In the genomic region with DNA sequence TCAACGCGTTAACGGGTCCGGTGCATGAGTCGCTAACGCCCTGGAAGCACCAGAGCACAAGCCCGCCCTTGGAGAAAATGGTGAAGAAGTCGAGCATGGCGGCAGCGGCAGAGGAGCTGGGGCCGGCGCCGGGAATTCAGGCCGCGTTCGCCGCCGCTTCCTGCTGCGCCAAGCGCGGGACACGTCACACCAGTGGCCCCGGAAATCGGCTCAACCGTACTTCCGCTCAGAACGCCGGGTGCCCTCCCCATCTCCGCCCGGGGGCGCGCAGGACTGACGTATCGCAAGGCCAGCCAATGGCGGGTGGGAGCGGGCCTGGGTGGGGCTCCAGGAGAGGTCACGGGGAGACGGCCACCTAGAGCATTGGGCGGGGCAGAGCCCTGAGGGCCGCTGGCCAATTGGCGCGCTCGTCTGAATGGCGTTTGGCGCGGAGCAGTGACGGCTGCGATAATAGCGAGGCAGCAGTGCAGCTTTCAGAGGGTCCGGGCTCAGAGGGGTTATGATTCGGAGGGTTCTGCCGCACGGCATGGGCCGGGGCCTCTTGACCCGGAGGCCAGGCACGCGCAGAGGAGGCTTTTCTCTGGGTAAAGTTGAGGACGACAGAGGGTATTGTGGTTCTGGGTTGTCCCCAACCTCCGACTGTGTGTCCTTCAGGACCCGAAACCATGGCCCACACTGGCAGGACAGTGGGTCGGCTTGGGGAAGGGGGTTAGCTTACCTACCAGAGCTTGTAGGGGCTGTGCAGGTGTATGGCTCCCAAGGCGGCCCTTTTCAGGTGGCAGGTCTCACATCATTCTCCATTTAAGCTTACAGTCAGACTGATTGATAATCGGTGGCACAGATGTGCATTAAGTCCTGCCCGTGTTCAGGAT, we compare ENCODE assay signal across 8 cellular contexts. TPM values are rescaled to one million over a fixed set of nuclear protein-coding genes. Genes with fewer than 3 reads are reported as not detected.
A peak's percentile ranks its signal among the peaks of the same experiment; 100 is the strongest.
DNase-seq lines count a peak whose midpoint lies in the region; ATAC-seq, FAIRE-seq and TF ChIP-seq lines count a peak whose summit lies in the region.

A gene (plus strand): TSS at position 447 of the 872 bp plus-strand sequence. CDS start 53 bp downstream, at position 500.
A gene with protein sequence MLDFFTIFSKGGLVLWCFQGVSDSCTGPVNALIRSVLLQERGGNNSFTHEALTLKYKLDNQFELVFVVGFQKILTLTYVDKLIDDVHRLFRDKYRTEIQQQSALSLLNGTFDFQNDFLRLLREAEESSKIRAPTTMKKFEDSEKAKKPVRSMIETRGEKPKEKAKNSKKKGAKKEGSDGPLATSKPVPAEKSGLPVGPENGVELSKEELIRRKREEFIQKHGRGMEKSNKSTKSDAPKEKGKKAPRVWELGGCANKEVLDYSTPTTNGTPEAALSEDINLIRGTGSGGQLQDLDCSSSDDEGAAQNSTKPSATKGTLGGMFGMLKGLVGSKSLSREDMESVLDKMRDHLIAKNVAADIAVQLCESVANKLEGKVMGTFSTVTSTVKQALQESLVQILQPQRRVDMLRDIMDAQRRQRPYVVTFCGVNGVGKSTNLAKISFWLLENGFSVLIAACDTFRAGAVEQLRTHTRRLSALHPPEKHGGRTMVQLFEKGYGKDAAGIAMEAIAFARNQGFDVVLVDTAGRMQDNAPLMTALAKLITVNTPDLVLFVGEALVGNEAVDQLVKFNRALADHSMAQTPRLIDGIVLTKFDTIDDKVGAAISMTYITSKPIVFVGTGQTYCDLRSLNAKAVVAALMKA (minus strand): TSS at position 188 of the 872 bp plus-strand sequence. CDS start 91 bp downstream, at position 97.

- peaks cover 18% of the 10 kb centered on the region for H3K4me1 Mint-ChIP-seq in CD14-positive monocyte

- no peaks in the 10 kb centered on the region for H3K9me3 Mint-ChIP-seq in CD14-positive monocyte

- WGBS in HepG2 (ENCODE audit: low lambda C conversion rate), result 1% methylated on average over 21 of the region's 64 CpGs

- DNase-seq in CD14-positive monocyte (ENCODE audit: low spot score), result peak; percentile 100
- peak; percentile 99 for DNase-seq in NCI-H82 (lab: John Stamatoyannopoulos, UW)
- peak; percentile 99 to 100 for DNase-seq in activated CD4-positive, alpha-beta T cell treated with anti-CD3 and anti-CD28 coated beads, Interleukin-2, amount 50 U/mL, for 48 hours
- DNase-seq in dermis blood vessel endothelial cell, result peak; percentile 99
- peak; percentile 96 for DNase-seq in HepG2 (ENCODE audit: low spot score)
- DNase-seq in stimulated activated CD4-positive, alpha-beta T cell treated with anti-CD3 and anti-CD28 coated beads, Interleukin-4, amount 100 ng/mL, for 1 hour, result peak; percentile 100

- H3K4me2 ChIP-seq in HepG2 (ENCODE audit: low read depth, low read length), result peak within 1 kb of the TSS; percentile 87

- H3K79me2 ChIP-seq in HepG2 (ENCODE audit: insufficient read depth, low read length), result peaks cover 38% of the 10 kb centered on the region

- H3K4me1 ChIP-seq in HepG2 (ENCODE audit: insufficient read depth, low read length), result peaks cover 35% of the 10 kb centered on the region

- H3K36me3 Mint-ChIP-seq in CD14-positive monocyte, result peaks cover 52 to 54% of the 10 kb centered on the region in 2 donors

- peak within 1 kb of the TSS; percentile 97 to 98 (median 97) for H3K27ac Mint-ChIP-seq in CD14-positive monocyte

- intact Hi-C loops in CD14-positive monocyte (cut with micrococcal nuclease) (loop anchor here (2.0 to 5.0 kb wide), 3 partner anchors 57 to 677 kb away; a partner anchor contains a TSS), HepG2 (cut with micrococcal nuclease; ENCODE audit: unreplicated experiment) (loop anchor here (2.0 kb wide), 2 partner anchors 14 to 58 kb away; a partner anchor contains a TSS)

- POLR2A ChIA-PET in HepG2 (lab: Yijun Ruan, JAX), result interaction anchor here (0.6 to 2.0 kb wide), 12 partner anchors 9 to 677 kb away, joined by 3 to 19 read pairs (median 4); a partner anchor contains a TSS

- no peaks in the 10 kb centered on the region; a peak in 1 of 5 replicates for H3K27me3 ChIP-seq in HepG2 (ENCODE audit: control insufficient read depth in 1 of 2, insufficient read depth in 2 of 2, low read length in 2 of 2)

- TF ChIP-seq RAD21 in HepG2 (CRISPR knock-in tag; IDR thresholded peaks at IDR 0.05), result no peak

- no peak for TF ChIP-seq CTCF in CD14-positive monocyte (IDR thresholded peaks at IDR 0.05)
- TF ChIP-seq CTCF in HepG2 (CRISPR knock-in tag; IDR thresholded peaks at IDR 0.05), result no peak

- no peaks in the 10 kb centered on the region for H3K27me3 Mint-ChIP-seq in CD14-positive monocyte (ENCODE audit: low read depth in 3 of 3)

- peak within 1 kb of the TSS; percentile 94 for H3K27ac ChIP-seq in HepG2 (ENCODE audit: extremely low read length, insufficient read depth, low read length)

- H3K4me3 ChIP-seq in HepG2 (replicated peaks in 1 of 3; ENCODE audit: insufficient read depth in 1 of 3, low read depth in 2 of 3, low read length in 3 of 3), result peak within 1 kb of the TSS; percentile 93 to 100 (median 99)

- TF ChIP-seq EP300 in HepG2 (IDR thresholded peaks at IDR 0.05; ENCODE audit: low read depth in 2 of 2, low read length in 2 of 2) (peak in 1 of 2 experiments; percentile 46; a peak in 1 of 4 replicates), HepG2 (CRISPR knock-in tag; IDR thresholded peaks at IDR 0.05; ENCODE audit: borderline replicate concordance) (no peak)

- in situ Hi-C loops in HepG2 (cut with HindIII; ENCODE audit: extremely low pct_ligation_motif_present, low pct_unique_long_range_greater_than_20kb), result no loop called here

- H2AFZ ChIP-seq in HepG2 (ENCODE audit: low read length), result no peak within 1 kb of the TSS

- TF ChIP-seq POLR2A in HepG2 (IDR thresholded peaks at IDR 0.05; ENCODE audit: insufficient read depth in 1 of 2, low read depth in 2 of 2, low read length in 2 of 2), result peak; percentile 81 to 86

- peak; percentile 76 for FAIRE-seq in HepG2 (lab: Jason Lieb, UNC)

- H3K9ac ChIP-seq in HepG2 (ENCODE audit: insufficient read depth, low read depth, low read length), result peak within 1 kb of the TSS; percentile 99

- no peaks in the 10 kb centered on the region for H3K9me3 ChIP-seq in HepG2 (ENCODE audit: low read length)

- TSS peak; percentile 81 for BruUV-seq in HepG2 (replicated peaks; lab: Mats Ljungman, UMichigan)

- no peaks in the 10 kb centered on the region for H4K20me1 ChIP-seq in HepG2 (ENCODE audit: insufficient read depth, low read length)

- CTCF ChIA-PET in HepG2 (lab: Yijun Ruan, JAX; ENCODE audit: low intra/inter-chr PET ratio, low total read pairs), result no interaction called here

- ATAC-seq in GM19397 (IDR thresholded peaks at IDR 0.05; ENCODE audit: unreplicated experiment) (peak; percentile 99), HG03571 (IDR thresholded peaks at IDR 0.05; ENCODE audit: unreplicated experiment) (peak; percentile 99), HepG2 (peak; percentile 96)

- H3K4me3 Mint-ChIP-seq in CD14-positive monocyte, result peak within 1 kb of the TSS; percentile 94 to 95

- H3K36me3 ChIP-seq in HepG2 (replicated peaks in 1 of 2; ENCODE audit: control insufficient read depth in 1 of 2, insufficient read depth in 2 of 2, low read length in 2 of 2), result peaks cover 33 to 53% of the 10 kb centered on the region in 2 experiments

RNA-seq across cellular contexts. Expression of the first gene that starts in this region (rescaled TPM):
- 10 to 100 TPM; 15.2 to 15.4 TPM for polyA plus RNA-seq in CD14-positive monocyte
- 11.2 and 17.5 TPM in 2 replicates for total RNA-seq in dermis blood vessel endothelial cell
- total RNA-seq in HepG2 (2016; rRNA removed; fragmentation: Illumina TruSeq; extraction: Trizol), result 42.9 and 50.2 TPM in 2 replicates
- 13.0 and 13.3 TPM in 2 replicates for total RNA-seq in HepG2 (2016; cell fraction: cytosol; rRNA removed; fragmentation: Illumina TruSeq; extraction: Trizol; ENCODE audit: low read depth)
- total RNA-seq in HepG2 (2016; cell fraction: insoluble cytoplasmic fraction; rRNA removed; fragmentation: Illumina TruSeq; extraction: Trizol), result 43.9 and 49.5 TPM in 2 replicates
- 16.4 and 18.0 TPM in 2 replicates for total RNA-seq in HepG2 (2016; cell fraction: membrane; rRNA removed; fragmentation: Illumina TruSeq; extraction: Trizol)
- total RNA-seq in HepG2 (2016; cell fraction: nucleus; rRNA removed; fragmentation: Illumina TruSeq; extraction: Trizol), result 32.4 TPM in 2 replicates
- polyA plus RNA-seq in HepG2 (2011; rRNA removed), result 24.7 and 29.6 TPM in 2 replicates
- polyA plus RNA-seq in HepG2 (2011; cell fraction: cytosol; rRNA removed), result 24.1 and 38.8 TPM in 2 replicates
- polyA plus RNA-seq in HepG2 (2011; cell fraction: nucleus; rRNA removed), result 39.3 and 48.4 TPM in 2 replicates
- 15.5 and 27.9 TPM in 2 replicates for polyA plus RNA-seq in HepG2 (2012)
- 6.7 and 7.3 TPM in 2 replicates for polyA plus RNA-seq in HepG2 (2016; cell fraction: cytosol; fragmentation: Illumina TruSeq; extraction: Trizol; ENCODE audit: low read depth)
- polyA plus RNA-seq in HepG2 (2016; cell fraction: insoluble cytoplasmic fraction; fragmentation: Illumina TruSeq; extraction: Trizol; ENCODE audit: low read depth), result 49.1 and 50.0 TPM in 2 replicates
- 8.9 and 10.8 TPM in 2 replicates for polyA plus RNA-seq in HepG2 (2016; cell fraction: membrane; fragmentation: Illumina TruSeq; extraction: Trizol; ENCODE audit: low read depth)
- polyA plus RNA-seq in HepG2 (2016; cell fraction: nucleus; fragmentation: Illumina TruSeq; extraction: Trizol; ENCODE audit: insufficient read depth, low read depth), result 95.9 and 96.9 TPM in 2 replicates
- polyA minus RNA-seq in HepG2 (2011; rRNA and poly(A)+ RNA removed; ENCODE audit: low replicate concordance), result 40.2 and 50.7 TPM in 2 replicates
- polyA minus RNA-seq in HepG2 (2011; cell fraction: cytosol; rRNA and poly(A)+ RNA removed), result 9.2 and 9.8 TPM in 2 replicates
- 22.1 and 23.8 TPM in 2 replicates for polyA minus RNA-seq in HepG2 (2011; cell fraction: nucleus; rRNA and poly(A)+ RNA removed)

RNA-seq across cellular contexts. Expression of the second gene that starts in this region (rescaled TPM):
- 10 to 100 TPM; 68.7 to 87.6 TPM for polyA plus RNA-seq in CD14-positive monocyte
- 43.9 and 85.5 TPM in 2 replicates for total RNA-seq in dermis blood vessel endothelial cell
- total RNA-seq in HepG2 (2016; rRNA removed; fragmentation: Illumina TruSeq; extraction: Trizol), result 16.4 and 27.7 TPM in 2 replicates
- total RNA-seq in HepG2 (2016; cell fraction: cytosol; rRNA removed; fragmentation: Illumina TruSeq; extraction: Trizol; ENCODE audit: low read depth), result 2.7 and 3.2 TPM in 2 replicates
- total RNA-seq in HepG2 (2016; cell fraction: insoluble cytoplasmic fraction; rRNA removed; fragmentation: Illumina TruSeq; extraction: Trizol), result 14.6 and 27.3 TPM in 2 replicates
- 8.0 and 10.6 TPM in 2 replicates for total RNA-seq in HepG2 (2016; cell fraction: membrane; rRNA removed; fragmentation: Illumina TruSeq; extraction: Trizol)
- 59.3 and 69.9 TPM in 2 replicates for total RNA-seq in HepG2 (2016; cell fraction: nucleus; rRNA removed; fragmentation: Illumina TruSeq; extraction: Trizol)
- 64.6 and 67.6 TPM in 2 replicates for polyA plus RNA-seq in HepG2 (2011; rRNA removed)
- polyA plus RNA-seq in HepG2 (2011; cell fraction: cytosol; rRNA removed), result 67.4 and 74.4 TPM in 2 replicates
- 95.0 and 97.8 TPM in 2 replicates for polyA plus RNA-seq in HepG2 (2011; cell fraction: nucleus; rRNA removed)
- polyA plus RNA-seq in HepG2 (2012), result 66.3 and 75.8 TPM in 2 replicates
- polyA plus RNA-seq in HepG2 (2016; cell fraction: cytosol; fragmentation: Illumina TruSeq; extraction: Trizol; ENCODE audit: low read depth), result 4.3 and 4.8 TPM in 2 replicates
- polyA plus RNA-seq in HepG2 (2016; cell fraction: insoluble cytoplasmic fraction; fragmentation: Illumina TruSeq; extraction: Trizol; ENCODE audit: low read depth), result 27.7 and 34.9 TPM in 2 replicates
- 9.2 and 12.3 TPM in 2 replicates for polyA plus RNA-seq in HepG2 (2016; cell fraction: membrane; fragmentation: Illumina TruSeq; extraction: Trizol; ENCODE audit: low read depth)
- 133 TPM in 2 replicates for polyA plus RNA-seq in HepG2 (2016; cell fraction: nucleus; fragmentation: Illumina TruSeq; extraction: Trizol; ENCODE audit: insufficient read depth, low read depth)
- polyA minus RNA-seq in HepG2 (2011; rRNA and poly(A)+ RNA removed; ENCODE audit: low replicate concordance), result 87.4 and 136 TPM in 2 replicates
- polyA minus RNA-seq in HepG2 (2011; cell fraction: cytosol; rRNA and poly(A)+ RNA removed), result 49.7 and 49.8 TPM in 2 replicates
- 135 and 143 TPM in 2 replicates for polyA minus RNA-seq in HepG2 (2011; cell fraction: nucleus; rRNA and poly(A)+ RNA removed)

Comparison
In these comparisons a context has a peak if more than half of its experiments do, and no peak if none do; other contexts are left out.
1. Peak in every context shown above with its lines: DNase-seq, ATAC-seq, H3K4me3 ChIP-seq and H3K27ac ChIP-seq.